Comparison of ENCODE assay signal across 11 cellular contexts in genomic region chr2:240564191-240564570, GRCh38. TPM values are rescaled to one million over a fixed set of nuclear protein-coding genes. Genes with fewer than 3 reads are reported as not detected.
DNase-seq lines count a peak whose midpoint lies in the region; ATAC-seq and TF ChIP-seq lines count a peak whose summit lies in the region.
"Had no signal": no experiment of that assay in that cellular context is flagged by ENCODE, and none has a peak within 500 bp of the region (broad histone marks: within the 10 kb centered on the region; RNA-seq: fewer than 3 reads in every experiment).

No MANE protein-coding gene starts in this region.

- H3K27me3 ChIP-seq in mammary epithelial cell (ENCODE audit: insufficient read depth, low read length) (no peaks in the 10 kb centered on the region), testis (no peaks in the 10 kb centered on the region)
- H3K27me3 ChIP-seq: SJSA1 had no signal

- no peak overlapping the region for H3K4me3 ChIP-seq in mammary epithelial cell (replicated peaks in 1 of 3; ENCODE audit: insufficient read depth in 1 of 3, low read depth in 2 of 3, low read length in 3 of 3)
- no peak overlapping the region for H3K4me3 ChIP-seq in testis
- H3K4me3 ChIP-seq in lower leg skin (ENCODE audit: low read depth, poor library complexity, severe bottlenecking) = no peak overlapping the region
- H3K4me3 ChIP-seq: SJSA1 had no signal

- H3K4me2 ChIP-seq in mammary epithelial cell (ENCODE audit: insufficient read depth, low read depth, low read length) = no peak overlapping the region

- no peak overlapping the region for H3K9ac ChIP-seq in mammary epithelial cell (ENCODE audit: insufficient read depth, low read length)

- H3K9me3 Mint-ChIP-seq in MCF 10A (ENCODE audit: unreplicated experiment) (no peaks in the 10 kb centered on the region), WTC11 (no peaks in the 10 kb centered on the region)
- H3K9me3 Mint-ChIP-seq in activated CD8-positive, alpha-beta T cell treated with anti-CD3 and anti-CD28 coated beads, Interleukin-2, amount 10 ng/mL, durations not matched to agents 7 days and 5 days (ENCODE audit: insufficient read depth) = no peaks in the 10 kb centered on the region

- peaks cover 51% of the 10 kb centered on the region for H3K4me1 ChIP-seq in mammary epithelial cell (ENCODE audit: insufficient read depth, low read length)
- peaks cover 46% of the 10 kb centered on the region for H3K4me1 ChIP-seq in testis

- BruUV-seq in MCF 10A (replicated peaks; lab: Mats Ljungman, UMichigan) (no TSS peak), mammary epithelial cell (replicated peaks; lab: Mats Ljungman, UMichigan) (no TSS peak)

- DNase-seq in MCF 10A (ENCODE audit: unreplicated experiment) (no peak), mammary epithelial cell (no peak), islet precursor cell (peak; percentile 15), testis (peak; percentile 10), lower leg skin (ENCODE audit: low spot score in 2 of 2) (no peak), inferior parietal cortex (ENCODE audit: extremely low spot score) (no peak), WTC11 (ENCODE audit: low spot score) (no peak)
- DNase-seq in activated CD8-positive, alpha-beta T cell treated with anti-CD3 and anti-CD28 coated beads, Interleukin-2, amount 10 ng/mL, durations not matched to agents 7 days and 5 days = peak; percentile 21
- DNase-seq: HCEC 1CT, NCI-H510A had no signal

- H3K4me1 Mint-ChIP-seq in MCF 10A (ENCODE audit: insufficient read depth, unreplicated experiment) (peaks cover 33% of the 10 kb centered on the region), WTC11 (peaks cover 37% of the 10 kb centered on the region)
- peaks cover 68% of the 10 kb centered on the region for H3K4me1 Mint-ChIP-seq in activated CD8-positive, alpha-beta T cell treated with anti-CD3 and anti-CD28 coated beads, Interleukin-2, amount 10 ng/mL, durations not matched to agents 7 days and 5 days (ENCODE audit: low read depth)

- WGBS in mammary epithelial cell (ENCODE audit: low coverage, missing lambda C conversion rate) = 95% methylated on average over 7 of the region's 9 CpGs
- WGBS in testis, 2 donors = 69 to 77% methylated on average over 9 of the region's 9 CpGs
- 96 to 97% methylated on average over 9 of the region's 9 CpGs for WGBS in lower leg skin, 2 donors

- peaks cover 7% of the 10 kb centered on the region for H3K79me2 ChIP-seq in mammary epithelial cell (ENCODE audit: insufficient read depth, low read length)

- TF ChIP-seq POLR2A in testis (IDR thresholded peaks at IDR 0.05) = no peak
- no peak for TF ChIP-seq POLR2A in lower leg skin (IDR thresholded peaks at IDR 0.05)

- H4K20me1 ChIP-seq in mammary epithelial cell (ENCODE audit: insufficient read depth, low read length) = no peaks in the 10 kb centered on the region

- H2AFZ ChIP-seq in mammary epithelial cell (ENCODE audit: low read depth, low read length) = no peak overlapping the region

- no peak overlapping the region for H3K27ac ChIP-seq in mammary epithelial cell (ENCODE audit: insufficient read depth, low read depth, low read length)
- H3K27ac ChIP-seq in testis = peak overlapping the region; percentile 4 to 50
- H3K27ac ChIP-seq: SJSA1 had no signal

- TF ChIP-seq CTCF in MCF 10A (IDR thresholded peaks at IDR 0.05; ENCODE audit: unreplicated experiment) = no peak
- no peak for TF ChIP-seq CTCF in mammary epithelial cell (conservative IDR thresholded peaks at IDR 0.05 in 1 of 2, IDR thresholded peaks at IDR 0.05 in 1 of 2; ENCODE audit: extremely low read depth in 1 of 2, insufficient read depth in 1 of 2, low read depth in 1 of 2, low read length in 2 of 2)
- no peak for TF ChIP-seq CTCF in testis (IDR thresholded peaks at IDR 0.05)
- no peak for TF ChIP-seq CTCF in lower leg skin (IDR thresholded peaks at IDR 0.05)
- TF ChIP-seq CTCF in WTC11 (IDR thresholded peaks at IDR 0.05) = no peak

- dilution Hi-C loops in mammary epithelial cell (cut with HindIII; ENCODE audit: low sequenced_read_pairs) = no loop called here

- H3K4me3 Mint-ChIP-seq in MCF 10A (ENCODE audit: unreplicated experiment) (peak overlapping the region; percentile 21), WTC11 (no peak overlapping the region)
- peak overlapping the region; percentile 86 for H3K4me3 Mint-ChIP-seq in activated CD8-positive, alpha-beta T cell treated with anti-CD3 and anti-CD28 coated beads, Interleukin-2, amount 10 ng/mL, durations not matched to agents 7 days and 5 days

- H3K9me3 ChIP-seq in mammary epithelial cell (replicated peaks; ENCODE audit: insufficient read depth, low read length) = no peaks in the 10 kb centered on the region
- no peaks in the 10 kb centered on the region for H3K9me3 ChIP-seq in testis

- in situ Hi-C loops in mammary epithelial cell (cut with MboI; ENCODE audit: low sequenced_read_pairs in 2 of 2) = no loop called here

- no peak overlapping the region for H3K27ac Mint-ChIP-seq in MCF 10A (ENCODE audit: low read depth, unreplicated experiment)
- peak overlapping the region; percentile 97 for H3K27ac Mint-ChIP-seq in activated CD8-positive, alpha-beta T cell treated with anti-CD3 and anti-CD28 coated beads, Interleukin-2, amount 10 ng/mL, durations not matched to agents 7 days and 5 days
- no peak overlapping the region for H3K27ac Mint-ChIP-seq in WTC11

- CTCF ChIA-PET in MCF 10A (lab: Yijun Ruan, JAX) (interaction anchor here (0.7 to 5.7 kb wide), 3 partner anchors 17 to 24 kb away, joined by 3 to 52 read pairs (median 3); partner anchors contain the start of gene CAPN10), mammary epithelial cell (lab: Charles Lee; ENCODE audit: low non-redundant PET) (no interaction called here), WTC11 (lab: Charles Lee) (interaction anchor here (1.0 to 3.3 kb wide), 5 partner anchors 16 to 52 kb away, joined by 3 to 40 read pairs (median 4); partner anchors contain the start of gene CAPN10)
- CTCF ChIA-PET in activated CD8-positive, alpha-beta T cell treated with anti-CD3 and anti-CD28 coated beads, Interleukin-2, amount 10 ng/mL, durations not matched to agents 7 days and 5 days (lab: Charles Lee) = interaction anchor here (3.9 to 7.8 kb wide), 4 partner anchors 16 to 58 kb away, joined by 25 to 119 read pairs (median 42); partner anchors contain the start of gene CAPN10

- intact Hi-C loops in MCF 10A (cut with micrococcal nuclease) = no loop called here
- intact Hi-C loops in mammary epithelial cell (cut with micrococcal nuclease) = loop anchor here (5.0 to 10.0 kb wide), 2 partner anchors 129 to 278 kb away; partner anchors contain the start of gene GPC1
- intact Hi-C loops in testis (cut with DNase I; ENCODE audit: low total_unique reads) = no loop called here
- intact Hi-C loops in lower leg skin (cut with DNase I; ENCODE audit: low total_unique reads) = no loop called here

- POLR2A ChIA-PET in MCF 10A (lab: Yijun Ruan, JAX) (interaction anchor here (0.7 to 10.7 kb wide), 3 partner anchors 16 to 115 kb away, joined by 4 to 275 read pairs (median 79); partner anchors contain the start of gene CAPN10), WTC11 (lab: Charles Lee) (no interaction called here)
- POLR2A ChIA-PET in activated CD8-positive, alpha-beta T cell treated with anti-CD3 and anti-CD28 coated beads, Interleukin-2, amount 10 ng/mL, durations not matched to agents 7 days and 5 days (lab: Charles Lee) = interaction anchor here (1.6 to 4.2 kb wide), 3 partner anchors 16 to 57 kb away, joined by 4 to 53 read pairs (median 24); partner anchors contain the start of gene CAPN10

- no peak for ATAC-seq in activated CD8-positive, alpha-beta T cell treated with anti-CD3 and anti-CD28 coated beads, Interleukin-2, amount 10 ng/mL, durations not matched to agents 7 days and 5 days
- ATAC-seq in WTC11 = no peak

- no peaks in the 10 kb centered on the region for H3K36me3 ChIP-seq in mammary epithelial cell (ENCODE audit: insufficient read depth, low read length)
- H3K36me3 ChIP-seq in testis (ENCODE audit: low read depth, missing control alignments) = no peaks in the 10 kb centered on the region

- no peaks in the 10 kb centered on the region for H3K27me3 Mint-ChIP-seq in MCF 10A (ENCODE audit: insufficient read depth, unreplicated experiment)
- H3K27me3 Mint-ChIP-seq in activated CD8-positive, alpha-beta T cell treated with anti-CD3 and anti-CD28 coated beads, Interleukin-2, amount 10 ng/mL, durations not matched to agents 7 days and 5 days (ENCODE audit: low read depth) = no peaks in the 10 kb centered on the region
- H3K27me3 Mint-ChIP-seq in WTC11 (ENCODE audit: low read depth) = peaks cover 27% of the 10 kb centered on the region

- H3K36me3 Mint-ChIP-seq in MCF 10A (ENCODE audit: insufficient read depth, unreplicated experiment) = peaks cover 18% of the 10 kb centered on the region
- peaks cover 45% of the 10 kb centered on the region for H3K36me3 Mint-ChIP-seq in activated CD8-positive, alpha-beta T cell treated with anti-CD3 and anti-CD28 coated beads, Interleukin-2, amount 10 ng/mL, durations not matched to agents 7 days and 5 days (ENCODE audit: low read depth)
- H3K36me3 Mint-ChIP-seq in WTC11 = no peaks in the 10 kb centered on the region

RNA-seq across cellular contexts. Expression of gene DUSP28, which starts 4.0 kb away (rescaled TPM):
- 3.8 and 5.2 TPM in 2 replicates for total RNA-seq in MCF 10A (2022)
- total RNA-seq in mammary epithelial cell = 1 to 10 TPM; 2.8 to 3.2 TPM
- polyA plus RNA-seq in mammary epithelial cell = 2.6 TPM
- polyA minus RNA-seq in mammary epithelial cell = 0.62 TPM
- total RNA-seq in activated CD8-positive, alpha-beta T cell treated with anti-CD3 and anti-CD28 coated beads, Interleukin-2, amount 10 ng/mL, durations not matched to agents 7 days and 5 days = 1 to 10 TPM; 6.8 to 8.1 TPM
- 10 to 100 TPM; 24.7 to 37.6 TPM for total RNA-seq in testis
- 19.3 TPM for polyA plus RNA-seq in testis (ENCODE audit: insufficient read depth, low read depth, low replicate concordance)
- 1 to 10 TPM; 5.5 to 8.1 (median 7.4) TPM for total RNA-seq in lower leg skin
- total RNA-seq in WTC11 (2021) = 2.2 to 2.3 TPM (median 2.2 TPM) in 3 replicates

RNA-seq across cellular contexts. Expression of gene RNPEPL1, which starts 4.1 kb away (rescaled TPM):
- total RNA-seq in MCF 10A (2022) (31.5 and 33.7 TPM in 2 replicates), mammary epithelial cell (10 to 100 TPM; 12.5 to 40.6 TPM), testis (10 to 100 TPM; 39.1 to 48.5 TPM), lower leg skin (10 to 100 TPM; 76.1 to 99.9 (median 78.6) TPM), WTC11 (2021) (18.8 to 20.5 TPM (median 19.4 TPM) in 3 replicates)
- polyA plus RNA-seq in mammary epithelial cell (12.8 TPM), testis (ENCODE audit: insufficient read depth, low read depth, low replicate concordance) (28.9 TPM)
- 42.5 TPM for polyA minus RNA-seq in mammary epithelial cell
- 100 to 1,000 TPM; 110 to 113 TPM for total RNA-seq in activated CD8-positive, alpha-beta T cell treated with anti-CD3 and anti-CD28 coated beads, Interleukin-2, amount 10 ng/mL, durations not matched to agents 7 days and 5 days

RNA-seq across cellular contexts. Expression of gene ANKMY1, which starts 6.4 kb away (rescaled TPM):
- total RNA-seq in MCF 10A (2022) (19.5 and 22.2 TPM in 2 replicates), mammary epithelial cell (10 to 100 TPM in 1 of 2 donors, 1 to 10 TPM in 1; 7.7 to 11.7 TPM), testis (10 to 100 TPM; 57.3 to 75.7 TPM), lower leg skin (10 to 100 TPM; 18.0 to 22.7 (median 21.1) TPM), WTC11 (2021) (4.6 to 7.8 TPM (median 5.2 TPM) in 3 replicates)
- polyA plus RNA-seq in mammary epithelial cell (4.1 TPM), testis (ENCODE audit: insufficient read depth, low read depth, low replicate concordance) (92.5 TPM)
- 5.7 TPM for polyA minus RNA-seq in mammary epithelial cell
- 10 to 100 TPM; 27.9 to 33.3 TPM for total RNA-seq in activated CD8-positive, alpha-beta T cell treated with anti-CD3 and anti-CD28 coated beads, Interleukin-2, amount 10 ng/mL, durations not matched to agents 7 days and 5 days

RNA-seq across cellular contexts. Expression of gene CAPN10, which starts 22.4 kb away (rescaled TPM):
- 27.6 and 35.2 TPM in 2 replicates for total RNA-seq in MCF 10A (2022)
- 10 to 100 TPM; 16.0 to 27.7 TPM for total RNA-seq in mammary epithelial cell
- 8.9 TPM for polyA plus RNA-seq in mammary epithelial cell
- polyA minus RNA-seq in mammary epithelial cell = 4.7 TPM
- 10 to 100 TPM; 53.0 to 61.2 TPM for total RNA-seq in activated CD8-positive, alpha-beta T cell treated with anti-CD3 and anti-CD28 coated beads, Interleukin-2, amount 10 ng/mL, durations not matched to agents 7 days and 5 days
- total RNA-seq in testis = 100 to 1,000 TPM in 1 of 2 donors, 10 to 100 TPM in 1; 66.5 to 104 TPM
- 29.8 TPM for polyA plus RNA-seq in testis (ENCODE audit: insufficient read depth, low read depth, low replicate concordance)
- 10 to 100 TPM; 25.6 to 38.0 (median 28.4) TPM for total RNA-seq in lower leg skin
- total RNA-seq in WTC11 (2021) = 51.4 to 61.3 TPM (median 54.6 TPM) in 3 replicates

Comparison
In these comparisons a context has a peak if more than half of its experiments do, and no peak if none do; other contexts are left out.
1. DNase-seq: peak in activated CD8-positive, alpha-beta T cell treated with anti-CD3 and anti-CD28 coated beads, Interleukin-2, amount 10 ng/mL, durations not matched to agents 7 days and 5 days (single experiment), islet precursor cell (single experiment) and testis (single experiment); none in MCF 10A (single experiment), mammary epithelial cell (single experiment), lower leg skin (0 of 2), inferior parietal cortex (single experiment) and WTC11 (single experiment).